Comparison of ENCODE assay signal across 12 cellular contexts in genomic region chr12:92047058-92047826, GRCh38.
A peak's percentile ranks its signal among the peaks of the same experiment; 100 is the strongest.
DNase-seq lines count a peak whose midpoint lies in the region; ATAC-seq, FAIRE-seq and TF ChIP-seq lines count a peak whose summit lies in the region.
"Had no signal": no experiment of that assay in that cellular context is flagged by ENCODE, and none has a peak within 500 bp of the region (broad histone marks: within the 10 kb centered on the region; RNA-seq: fewer than 3 reads in every experiment).

No MANE protein-coding gene starts in this region.

- peak overlapping the region; percentile 28 for H3K4me3 ChIP-seq in naive thymus-derived CD4-positive, alpha-beta T cell (ENCODE audit: low read length)
- H3K4me3 ChIP-seq: SJSA1 had no signal

- DNase-seq in NCI-H748 (lab: John Stamatoyannopoulos, UW; ENCODE audit: unreplicated experiment): peak; percentile 32
- no peak for DNase-seq in NCI-H748 treated with DMSO at 0.1 percent for 48 hours (lab: John Stamatoyannopoulos, UW)
- DNase-seq in GM19239 (ENCODE audit: insufficient read length, low spot score): no peak
- DNase-seq in naive thymus-derived CD4-positive, alpha-beta T cell: peak in 3 of 9 donors; percentile 27 to 32 (median 32)
- DNase-seq in D721Med (ENCODE audit: insufficient read length, low spot score): no peak
- DNase-seq: naive B cell had no signal

- H3K27ac ChIP-seq in naive thymus-derived CD4-positive, alpha-beta T cell (ENCODE audit: low read depth, low read length): peak overlapping the region; percentile 56
- H3K27ac ChIP-seq: SJSA1 had no signal

- peak overlapping the region; percentile 90 for H3K27ac Mint-ChIP-seq in activated T-helper 17 cell treated with anti-CD3 and anti-CD28 coated beads, Interleukin-2, amount 50 U/mL, for 72 hours
- peak overlapping the region; percentile 56 to 99 (median 90) for H3K27ac Mint-ChIP-seq in naive thymus-derived CD4-positive, alpha-beta T cell

- FAIRE-seq in GM19239 (lab: Jason Lieb, UNC) (peak; percentile 54), D721Med (lab: Jason Lieb, UNC) (no peak)
- FAIRE-seq: TTC549 had no signal

- no peaks in the 10 kb centered on the region for H3K27me3 ChIP-seq in naive thymus-derived CD4-positive, alpha-beta T cell (ENCODE audit: control insufficient read depth in 2 of 2, insufficient read depth in 2 of 2, low read length in 2 of 2)
- H3K27me3 ChIP-seq: SJSA1 had no signal

- H3K9me3 Mint-ChIP-seq in activated T-helper 17 cell treated with anti-CD3 and anti-CD28 coated beads, Interleukin-2, amount 50 U/mL, for 72 hours: peaks cover 6% of the 10 kb centered on the region
- H3K9me3 Mint-ChIP-seq in naive thymus-derived CD4-positive, alpha-beta T cell: peaks cover 0 to 18% (median 2%) of the 10 kb centered on the region in 11 donors

- peak; percentile 76 for ATAC-seq in activated T-helper 17 cell treated with anti-CD3 and anti-CD28 coated beads, Interleukin-2, amount 50 U/mL, for 72 hours (replicated peaks)
- peak; percentile 73 for ATAC-seq in naive thymus-derived CD4-positive, alpha-beta T cell
- ATAC-seq in HG03520 (IDR thresholded peaks at IDR 0.05; ENCODE audit: unreplicated experiment): no peak
- no peak for ATAC-seq in HG02623 (IDR thresholded peaks at IDR 0.05; ENCODE audit: unreplicated experiment)

- no peak for TF ChIP-seq CTCF in D721Med (IDR thresholded peaks at IDR 0.05; ENCODE audit: insufficient read depth, missing control alignments)

- intact Hi-C loops in naive thymus-derived CD4-positive, alpha-beta T cell (cut with micrococcal nuclease): loop anchor here in 1 of 2 donors (1.0 to 5.0 kb wide), 4 partner anchors 8 to 35 kb away; no protein-coding TSS in a partner anchor

- H3K9me3 ChIP-seq in naive thymus-derived CD4-positive, alpha-beta T cell (ENCODE audit: control insufficient read depth in 2 of 3, low read length in 3 of 3): no peaks in the 10 kb centered on the region
- H3K9me3 ChIP-seq: SJSA1 had no signal

- H3K4me1 ChIP-seq in naive thymus-derived CD4-positive, alpha-beta T cell (ENCODE audit: control insufficient read depth in 2 of 2, insufficient read depth in 2 of 2, low read length in 2 of 2): peaks cover 3 to 36% of the 10 kb centered on the region in 2 donors

- H3K36me3 Mint-ChIP-seq in activated T-helper 17 cell treated with anti-CD3 and anti-CD28 coated beads, Interleukin-2, amount 50 U/mL, for 72 hours (ENCODE audit: low read depth): no peaks in the 10 kb centered on the region
- peaks cover 12 to 17% (median 14%) of the 10 kb centered on the region in 5 donors for H3K36me3 Mint-ChIP-seq in naive thymus-derived CD4-positive, alpha-beta T cell
- H3K36me3 Mint-ChIP-seq: brain, naive B cell had no signal

- H3K4me1 Mint-ChIP-seq in activated T-helper 17 cell treated with anti-CD3 and anti-CD28 coated beads, Interleukin-2, amount 50 U/mL, for 72 hours: peaks cover 46% of the 10 kb centered on the region
- peaks cover 29 to 92% (median 85%) of the 10 kb centered on the region in 7 donors for H3K4me1 Mint-ChIP-seq in naive thymus-derived CD4-positive, alpha-beta T cell

- H3K4me3 Mint-ChIP-seq in activated T-helper 17 cell treated with anti-CD3 and anti-CD28 coated beads, Interleukin-2, amount 50 U/mL, for 72 hours: peak overlapping the region; percentile 80
- peak overlapping the region; percentile 72 to 90 (median 80) for H3K4me3 Mint-ChIP-seq in naive thymus-derived CD4-positive, alpha-beta T cell
- H3K4me3 Mint-ChIP-seq: brain, naive B cell had no signal

- no peaks in the 10 kb centered on the region for H3K36me3 ChIP-seq in naive thymus-derived CD4-positive, alpha-beta T cell (ENCODE audit: control insufficient read depth in 2 of 3, insufficient read depth in 3 of 3, low read length in 3 of 3)
- H3K36me3 ChIP-seq: SJSA1 had no signal

- POLR2A ChIA-PET in naive thymus-derived CD4-positive, alpha-beta T cell (lab: Charles Lee): interaction anchor here (0.6 to 12.7 kb wide), 15 partner anchors 7 to 723 kb away, joined by 3 to 128 read pairs (median 4); partner anchors contain the start of gene BTG1

- CTCF ChIA-PET in naive thymus-derived CD4-positive, alpha-beta T cell (lab: Charles Lee): interaction anchor here (0.7 to 1.1 kb wide), 2 partner anchors 99 to 236 kb away, joined by 3 to 6 read pairs; no protein-coding TSS in a partner anchor

- H3K27me3 Mint-ChIP-seq in activated T-helper 17 cell treated with anti-CD3 and anti-CD28 coated beads, Interleukin-2, amount 50 U/mL, for 72 hours: no peaks in the 10 kb centered on the region
- no peaks in the 10 kb centered on the region for H3K27me3 Mint-ChIP-seq in naive thymus-derived CD4-positive, alpha-beta T cell
- H3K27me3 Mint-ChIP-seq: naive B cell had no signal

Comparison
In these comparisons a context has a peak if more than half of its experiments do, and no peak if none do; other contexts are left out.
1. ATAC-seq: peak in activated T-helper 17 cell treated with anti-CD3 and anti-CD28 coated beads, Interleukin-2, amount 50 U/mL, for 72 hours (single experiment) and naive thymus-derived CD4-positive, alpha-beta T cell (single experiment); none in HG03520 (single experiment) and HG02623 (single experiment).